Comparison of ENCODE assay signal across 1 cellular context in the genomic region with DNA sequence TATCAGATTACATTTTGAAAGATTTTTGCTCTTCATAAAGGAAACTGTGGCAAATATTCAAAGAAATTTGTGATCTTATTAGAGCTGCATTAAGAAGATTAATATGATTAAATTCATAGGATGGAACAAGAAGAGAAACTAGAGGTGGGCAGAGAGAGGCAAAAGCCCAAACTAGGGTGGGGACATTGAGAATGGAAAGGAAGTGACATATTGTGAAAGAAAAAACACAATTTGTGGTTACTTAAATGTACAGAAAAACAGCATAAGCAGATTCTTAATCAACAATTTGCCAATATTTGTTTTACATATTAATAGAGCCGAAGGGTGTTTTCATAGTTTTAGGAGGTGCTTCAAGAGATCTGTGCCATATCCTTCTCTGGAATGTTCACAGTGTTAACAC.
TF ChIP-seq lines count a peak whose summit lies in the region.

No MANE protein-coding gene starts in this region.

TF ChIP-seq in HepG2, 621 proteins besides CTCF, POLR2A, EP300 and RAD21 (continued from another document):
- TF ChIP-seq, protein P1, sequence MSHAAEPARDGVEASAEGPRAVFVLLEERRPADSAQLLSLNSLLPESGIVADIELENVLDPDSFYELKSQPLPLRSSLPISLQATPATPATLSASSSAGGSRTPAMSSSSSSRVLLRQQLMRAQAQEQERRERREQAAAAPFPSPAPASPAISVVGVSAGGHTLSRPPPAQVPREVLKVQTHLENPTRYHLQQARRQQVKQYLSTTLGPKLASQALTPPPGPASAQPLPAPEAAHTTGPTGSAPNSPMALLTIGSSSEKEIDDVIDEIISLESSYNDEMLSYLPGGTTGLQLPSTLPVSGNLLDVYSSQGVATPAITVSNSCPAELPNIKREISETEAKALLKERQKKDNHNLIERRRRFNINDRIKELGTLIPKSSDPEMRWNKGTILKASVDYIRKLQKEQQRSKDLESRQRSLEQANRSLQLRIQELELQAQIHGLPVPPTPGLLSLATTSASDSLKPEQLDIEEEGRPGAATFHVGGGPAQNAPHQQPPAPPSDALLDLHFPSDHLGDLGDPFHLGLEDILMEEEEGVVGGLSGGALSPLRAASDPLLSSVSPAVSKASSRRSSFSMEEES (CRISPR knock-in tag; IDR thresholded peaks at IDR 0.05), result no peak
- no peak for TF ChIP-seq WIZ (CRISPR knock-in tag; IDR thresholded peaks at IDR 0.05)
- TF ChIP-seq, protein P2, sequence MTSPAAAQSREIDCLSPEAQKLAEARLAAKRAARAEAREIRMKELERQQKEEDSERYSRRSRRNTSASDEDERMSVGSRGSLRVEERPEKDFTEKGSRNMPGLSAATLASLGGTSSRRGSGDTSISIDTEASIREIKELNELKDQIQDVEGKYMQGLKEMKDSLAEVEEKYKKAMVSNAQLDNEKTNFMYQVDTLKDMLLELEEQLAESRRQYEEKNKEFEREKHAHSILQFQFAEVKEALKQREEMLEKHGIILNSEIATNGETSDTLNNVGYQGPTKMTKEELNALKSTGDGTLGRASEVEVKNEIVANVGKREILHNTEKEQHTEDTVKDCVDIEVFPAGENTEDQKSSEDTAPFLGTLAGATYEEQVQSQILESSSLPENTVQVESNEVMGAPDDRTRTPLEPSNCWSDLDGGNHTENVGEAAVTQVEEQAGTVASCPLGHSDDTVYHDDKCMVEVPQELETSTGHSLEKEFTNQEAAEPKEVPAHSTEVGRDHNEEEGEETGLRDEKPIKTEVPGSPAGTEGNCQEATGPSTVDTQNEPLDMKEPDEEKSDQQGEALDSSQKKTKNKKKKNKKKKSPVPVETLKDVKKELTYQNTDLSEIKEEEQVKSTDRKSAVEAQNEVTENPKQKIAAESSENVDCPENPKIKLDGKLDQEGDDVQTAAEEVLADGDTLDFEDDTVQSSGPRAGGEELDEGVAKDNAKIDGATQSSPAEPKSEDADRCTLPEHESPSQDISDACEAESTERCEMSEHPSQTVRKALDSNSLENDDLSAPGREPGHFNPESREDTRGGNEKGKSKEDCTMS (CRISPR knock-in tag; conservative IDR thresholded peaks at IDR 0.05), result no peak
- TF ChIP-seq TBX2 (CRISPR knock-in tag; IDR thresholded peaks at IDR 0.05; ENCODE audit: borderline replicate concordance), result no peak
- no peak for TF ChIP-seq ZFP82 (CRISPR knock-in tag; IDR thresholded peaks at IDR 0.05; ENCODE audit: borderline replicate concordance)
- no peak for TF ChIP-seq SOX6 (IDR thresholded peaks at IDR 0.05)
- TF ChIP-seq SOX6 (CRISPR knock-in tag; IDR thresholded peaks at IDR 0.05), result no peak
- TF ChIP-seq ZNF292 (CRISPR knock-in tag; IDR thresholded peaks at IDR 0.05; ENCODE audit: borderline replicate concordance, low read depth), result no peak
- TF ChIP-seq, protein P3, sequence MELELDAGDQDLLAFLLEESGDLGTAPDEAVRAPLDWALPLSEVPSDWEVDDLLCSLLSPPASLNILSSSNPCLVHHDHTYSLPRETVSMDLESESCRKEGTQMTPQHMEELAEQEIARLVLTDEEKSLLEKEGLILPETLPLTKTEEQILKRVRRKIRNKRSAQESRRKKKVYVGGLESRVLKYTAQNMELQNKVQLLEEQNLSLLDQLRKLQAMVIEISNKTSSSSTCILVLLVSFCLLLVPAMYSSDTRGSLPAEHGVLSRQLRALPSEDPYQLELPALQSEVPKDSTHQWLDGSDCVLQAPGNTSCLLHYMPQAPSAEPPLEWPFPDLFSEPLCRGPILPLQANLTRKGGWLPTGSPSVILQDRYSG (CRISPR knock-in tag; IDR thresholded peaks at IDR 0.05), result no peak
- TF ChIP-seq, protein P4, sequence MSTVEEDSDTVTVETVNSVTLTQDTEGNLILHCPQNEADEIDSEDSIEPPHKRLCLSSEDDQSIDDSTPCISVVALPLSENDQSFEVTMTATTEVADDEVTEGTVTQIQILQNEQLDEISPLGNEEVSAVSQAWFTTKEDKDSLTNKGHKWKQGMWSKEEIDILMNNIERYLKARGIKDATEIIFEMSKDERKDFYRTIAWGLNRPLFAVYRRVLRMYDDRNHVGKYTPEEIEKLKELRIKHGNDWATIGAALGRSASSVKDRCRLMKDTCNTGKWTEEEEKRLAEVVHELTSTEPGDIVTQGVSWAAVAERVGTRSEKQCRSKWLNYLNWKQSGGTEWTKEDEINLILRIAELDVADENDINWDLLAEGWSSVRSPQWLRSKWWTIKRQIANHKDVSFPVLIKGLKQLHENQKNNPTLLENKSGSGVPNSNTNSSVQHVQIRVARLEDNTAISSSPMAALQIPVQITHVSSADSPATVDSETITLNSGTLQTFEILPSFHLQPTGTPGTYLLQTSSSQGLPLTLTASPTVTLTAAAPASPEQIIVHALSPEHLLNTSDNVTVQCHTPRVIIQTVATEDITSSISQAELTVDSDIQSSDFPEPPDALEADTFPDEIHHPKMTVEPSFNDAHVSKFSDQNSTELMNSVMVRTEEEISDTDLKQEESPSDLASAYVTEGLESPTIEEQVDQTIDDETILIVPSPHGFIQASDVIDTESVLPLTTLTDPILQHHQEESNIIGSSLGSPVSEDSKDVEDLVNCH (CRISPR knock-in tag; IDR thresholded peaks at IDR 0.05), result no peak
- TF ChIP-seq THYN1 (CRISPR knock-in tag; IDR thresholded peaks at IDR 0.05; ENCODE audit: borderline replicate concordance, low read depth), result no peak
- TF ChIP-seq GTF3A (CRISPR knock-in tag; conservative IDR thresholded peaks at IDR 0.05), result no peak
- TF ChIP-seq CAMTA2 (CRISPR knock-in tag; IDR thresholded peaks at IDR 0.05; ENCODE audit: borderline replicate concordance), result no peak
- TF ChIP-seq MXI1 (IDR thresholded peaks at IDR 0.05; ENCODE audit: borderline replicate concordance, low read depth, low read length), result no peak
- TF ChIP-seq TCF12 (IDR thresholded peaks at IDR 0.05), result no peak
- TF ChIP-seq TCF12 (CRISPR knock-in tag; IDR thresholded peaks at IDR 0.05), result no peak
- TF ChIP-seq ARID2 (CRISPR knock-in tag; IDR thresholded peaks at IDR 0.05; ENCODE audit: borderline replicate concordance), result no peak
- TF ChIP-seq ZNF772 (CRISPR knock-in tag; IDR thresholded peaks at IDR 0.05), result no peak
TF ChIP-seq in HepG2: peak in this region for 0.
